33 cellular contexts compared by ENCODE assay signal in the genomic region with DNA sequence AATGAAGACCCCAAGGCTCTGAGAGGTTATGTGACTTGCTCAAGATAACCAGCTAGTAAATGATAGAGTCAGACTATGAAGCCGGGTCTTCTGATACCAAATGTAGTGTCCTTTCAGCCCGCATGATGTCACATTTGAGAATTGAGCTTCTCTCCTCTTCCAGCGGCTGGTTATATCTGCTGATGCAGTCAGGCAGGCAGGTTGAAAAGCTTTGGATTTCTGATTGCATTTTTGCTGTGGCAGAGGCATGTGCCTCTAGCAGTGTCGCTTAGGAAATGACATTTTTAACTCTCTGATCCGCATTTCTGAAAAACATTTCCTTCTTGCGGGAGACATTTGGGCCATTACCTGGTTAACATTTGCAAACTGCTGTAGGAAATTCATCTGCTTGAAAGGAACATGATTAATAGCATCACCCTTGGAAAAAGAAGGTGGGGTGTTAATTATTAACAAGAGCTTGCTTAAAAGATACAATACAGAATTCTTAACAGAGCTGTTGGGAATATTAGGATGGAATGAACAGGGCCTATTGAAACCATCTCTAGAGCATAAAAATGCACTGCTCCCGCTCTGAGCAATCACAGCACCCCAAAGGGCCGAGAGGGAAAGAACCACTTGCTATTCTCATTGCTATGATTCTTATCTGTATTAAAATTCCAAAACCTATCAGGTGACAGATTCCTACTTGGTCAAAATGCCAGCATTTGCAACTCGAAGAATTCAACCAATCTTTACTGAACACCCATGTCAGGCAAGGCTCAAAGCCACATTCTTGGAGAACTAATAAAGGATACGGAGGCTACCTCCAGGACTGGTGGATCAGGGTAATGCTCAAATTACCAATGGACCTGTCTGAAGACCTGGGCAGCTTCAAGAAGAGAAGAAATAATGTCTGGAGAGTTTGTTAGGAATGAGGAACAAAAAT. TPM values are rescaled to one million over a fixed set of nuclear protein-coding genes. Genes with fewer than 3 reads are reported as not detected.
"Had no signal": no experiment of that assay in that cellular context is flagged by ENCODE, and none has a peak within 500 bp of the region (broad histone marks: within the 10 kb centered on the region; RNA-seq: fewer than 3 reads in every experiment).

No MANE protein-coding gene starts in this region.

- DNase-seq: activated CD4-positive, alpha-beta memory T cell treated with anti-CD3 and anti-CD28 coated beads for 36 hours; activated CD4-positive, alpha-beta T cell treated with anti-CD3 and anti-CD28 coated beads, Interleukin-2, amount 10 ng/mL, durations not matched to agents 24 days and 14 days; activated CD4-positive, CD25-positive, alpha-beta regulatory T cell treated with anti-CD3 and anti-CD28 coated beads, Interleukin-2, amount 50 U/mL, for 72 hours; activated CD8-positive, alpha-beta memory T cell treated with anti-CD3 and anti-CD28 coated beads, Interleukin-2, amount 50 U/mL, for 4 hours; activated effector memory CD4-positive, alpha-beta T cell treated with anti-CD3 and anti-CD28 coated beads, Interleukin-2, amount 50 U/mL, for 16 hours; activated naive CD4-positive, alpha-beta T cell treated with anti-CD3 and anti-CD28 coated beads, Interleukin-2, amount 10 ng/mL, durations not matched to agents 7 days and 5 days; activated T-cell treated with anti-CD3 and anti-CD28 coated beads, Interleukin-2, amount 50 U/mL, for 1 hour; amniotic stem cell; caudate nucleus; cortex of kidney; foreskin keratinocyte; heart left ventricle; left cardiac atrium; left ventricle myocardium superior; natural killer cell; occipital lobe; retina; stimulated activated CD4-positive, alpha-beta T cell treated with anti-CD3 and anti-CD28 coated beads, Interleukin-2, amount 100 ng/mL, for 24 hours; stimulated activated naive B cell treated with anti-CD40 and anti-IgM and Interleukin-4, amounts not matched to agents 10 μg/mL and 1 μg/mL and 100 μg/mL, for 72 hours; stomach; SW 1271; T-helper 17 cell; T1000; thyroid gland had no signal

- H3K9me3 Mint-ChIP-seq: activated CD4-positive, alpha-beta memory T cell treated with anti-CD3 and anti-CD28 coated beads for 36 hours; activated CD4-positive, alpha-beta T cell treated with anti-CD3 and anti-CD28 coated beads, Interleukin-2, amount 10 ng/mL, durations not matched to agents 24 days and 14 days; activated naive CD4-positive, alpha-beta T cell treated with anti-CD3 and anti-CD28 coated beads, Interleukin-2, amount 10 ng/mL, durations not matched to agents 7 days and 5 days; activated T-helper 1 cell treated with anti-CD3 and anti-CD28 coated beads, Interleukin-12 subunit alpha, Interleukin-12 subunit beta, Interleukin-2, Interleukin-4 antibody, amounts not matched to agents 30 ng/mL and 10 ng/mL and 1 ng/mL, durations not matched to agents 14 hours and 24 hours and 36 hours; natural killer cell; neural progenitor cell; stimulated activated naive B cell treated with anti-CD40 and anti-IgM and Interleukin-4, amounts not matched to agents 10 μg/mL and 1 μg/mL and 100 μg/mL, for 72 hours had no signal

- H3K36me3 Mint-ChIP-seq: activated CD4-positive, alpha-beta memory T cell treated with anti-CD3 and anti-CD28 coated beads for 36 hours; activated naive CD4-positive, alpha-beta T cell treated with anti-CD3 and anti-CD28 coated beads, Interleukin-2, amount 10 ng/mL, durations not matched to agents 7 days and 5 days; natural killer cell; neural progenitor cell; stimulated activated naive B cell treated with anti-CD40 and anti-IgM and Interleukin-4, amounts not matched to agents 10 μg/mL and 1 μg/mL and 100 μg/mL, for 72 hours had no signal

- ATAC-seq: foreskin keratinocyte; heart left ventricle; left cardiac atrium; left ventricle myocardium superior; natural killer cell; sciatic nerve; stimulated activated naive B cell treated with anti-CD40 and anti-IgM and Interleukin-4, amounts not matched to agents 10 μg/mL and 1 μg/mL and 100 μg/mL, for 72 hours; T-helper 17 cell had no signal

- H3K27me3 ChIP-seq: esophagus muscularis mucosa, neural progenitor cell, stomach, thyroid gland had no signal

- H3K4me2 ChIP-seq: neural progenitor cell had no signal

- H3K27ac Mint-ChIP-seq: activated CD4-positive, alpha-beta memory T cell treated with anti-CD3 and anti-CD28 coated beads for 36 hours; activated CD4-positive, alpha-beta T cell treated with anti-CD3 and anti-CD28 coated beads, Interleukin-2, amount 10 ng/mL, durations not matched to agents 24 days and 14 days; activated naive CD4-positive, alpha-beta T cell treated with anti-CD3 and anti-CD28 coated beads, Interleukin-2, amount 10 ng/mL, durations not matched to agents 7 days and 5 days; activated T-helper 1 cell treated with anti-CD3 and anti-CD28 coated beads, Interleukin-12 subunit alpha, Interleukin-12 subunit beta, Interleukin-2, Interleukin-4 antibody, amounts not matched to agents 30 ng/mL and 10 ng/mL and 1 ng/mL, durations not matched to agents 14 hours and 24 hours and 36 hours; natural killer cell; neural progenitor cell; stimulated activated naive B cell treated with anti-CD40 and anti-IgM and Interleukin-4, amounts not matched to agents 10 μg/mL and 1 μg/mL and 100 μg/mL, for 72 hours; T-helper 17 cell had no signal

- H3K4me1 Mint-ChIP-seq: activated CD4-positive, alpha-beta T cell treated with anti-CD3 and anti-CD28 coated beads, Interleukin-2, amount 10 ng/mL, durations not matched to agents 24 days and 14 days; activated naive CD4-positive, alpha-beta T cell treated with anti-CD3 and anti-CD28 coated beads, Interleukin-2, amount 10 ng/mL, durations not matched to agents 7 days and 5 days; natural killer cell; stimulated activated naive B cell treated with anti-CD40 and anti-IgM and Interleukin-4, amounts not matched to agents 10 μg/mL and 1 μg/mL and 100 μg/mL, for 72 hours; T-helper 17 cell had no signal

- H3K4me3 Mint-ChIP-seq: activated CD4-positive, alpha-beta memory T cell treated with anti-CD3 and anti-CD28 coated beads for 36 hours; activated CD4-positive, alpha-beta T cell treated with anti-CD3 and anti-CD28 coated beads, Interleukin-2, amount 10 ng/mL, durations not matched to agents 24 days and 14 days; activated naive CD4-positive, alpha-beta T cell treated with anti-CD3 and anti-CD28 coated beads, Interleukin-2, amount 10 ng/mL, durations not matched to agents 7 days and 5 days; activated T-helper 1 cell treated with anti-CD3 and anti-CD28 coated beads, Interleukin-12 subunit alpha, Interleukin-12 subunit beta, Interleukin-2, Interleukin-4 antibody, amounts not matched to agents 30 ng/mL and 10 ng/mL and 1 ng/mL, durations not matched to agents 14 hours and 24 hours and 36 hours; natural killer cell; neural progenitor cell; stimulated activated naive B cell treated with anti-CD40 and anti-IgM and Interleukin-4, amounts not matched to agents 10 μg/mL and 1 μg/mL and 100 μg/mL, for 72 hours; T-helper 17 cell had no signal

- H3K4me1 ChIP-seq: esophagus muscularis mucosa, foreskin keratinocyte, heart left ventricle, thyroid gland had no signal

- H3K36me3 ChIP-seq: esophagus muscularis mucosa, heart left ventricle, neural progenitor cell, stomach, thyroid gland had no signal

- H3K27ac ChIP-seq: esophagus muscularis mucosa, foreskin keratinocyte, heart left ventricle, neural progenitor cell, SK-N-MC, skin epidermis, thyroid gland had no signal

- H3K9ac ChIP-seq: neural progenitor cell had no signal

- H3K4me3 ChIP-seq: esophagus muscularis mucosa, heart left ventricle, neural progenitor cell, SK-N-MC, skin epidermis, stomach, thyroid gland had no signal

RNA-seq across cellular contexts. Expression of a gene that starts 25.9 kb away (rescaled TPM):
- total RNA-seq: activated CD4-positive, alpha-beta memory T cell treated with anti-CD3 and anti-CD28 coated beads for 36 hours; activated CD4-positive, alpha-beta T cell treated with anti-CD3 and anti-CD28 coated beads, Interleukin-2, amount 10 ng/mL, durations not matched to agents 24 days and 14 days; activated CD8-positive, alpha-beta memory T cell treated with anti-CD3 and anti-CD28 coated beads for 36 hours; activated T-helper 1 cell treated with anti-CD3 and anti-CD28 coated beads, Interleukin-12 subunit alpha, Interleukin-12 subunit beta, Interleukin-2, Interleukin-4 antibody, amounts not matched to agents 30 ng/mL and 10 ng/mL and 1 ng/mL, durations not matched to agents 14 hours and 24 hours and 36 hours; chondrocyte; foreskin keratinocyte; lung microvascular endothelial cell; natural killer cell; T-helper 17 cell had no signal
- polyA plus RNA-seq: foreskin keratinocyte had no signal
